In the genomic region with DNA sequence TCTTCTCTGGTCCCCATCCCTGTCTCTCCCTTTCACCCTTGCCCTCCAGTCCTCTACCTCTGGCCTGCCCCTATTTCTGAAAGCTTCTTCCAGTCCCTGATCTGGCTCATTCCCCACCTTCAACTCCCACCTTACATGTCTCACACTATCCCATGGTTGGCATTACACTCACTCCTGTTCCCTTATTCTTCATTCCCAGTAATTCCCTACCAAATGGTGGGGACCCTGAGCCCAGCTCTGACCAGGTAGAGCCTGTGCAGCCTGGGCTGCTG, we compare ENCODE assay signal across 8 cellular contexts. TPM values are rescaled to one million over a fixed set of nuclear protein-coding genes. Genes with fewer than 3 reads are reported as not detected.
DNase-seq lines count a peak whose midpoint lies in the region; ATAC-seq and TF ChIP-seq lines count a peak whose summit lies in the region.

No MANE protein-coding gene starts in this region.

- peak overlapping the region in 1 of 2 experiments; percentile 6 for H3K23ac ChIP-seq in mesenchymal stem cell (ENCODE audit: low read length in 2 of 2)

- H2BK12ac ChIP-seq in mesenchymal stem cell (ENCODE audit: low read length in 2 of 2): peak overlapping the region in 1 of 2 experiments; percentile 12

- H3K27ac Mint-ChIP-seq in activated naive CD8-positive, alpha-beta T cell treated with anti-CD3 and anti-CD28 coated beads, Interleukin-2, amount 50 U/mL, for 24 hours: peak overlapping the region; percentile 78

- peaks cover 25% of the 10 kb centered on the region for H3K4me1 Mint-ChIP-seq in activated naive CD8-positive, alpha-beta T cell treated with anti-CD3 and anti-CD28 coated beads, Interleukin-2, amount 50 U/mL, for 24 hours

- H3K9me3 ChIP-seq in right atrium auricular region (no peaks in the 10 kb centered on the region), mesenchymal stem cell (ENCODE audit: control insufficient read depth, low read length) (no peaks in the 10 kb centered on the region), vagina (no peaks in the 10 kb centered on the region)

- no peak overlapping the region for H3K18ac ChIP-seq in mesenchymal stem cell (ENCODE audit: low read depth in 1 of 2, low read length in 2 of 2)

- peaks cover 47% of the 10 kb centered on the region for H3K36me3 ChIP-seq in right atrium auricular region
- peaks cover 27 to 38% of the 10 kb centered on the region in 2 experiments for H3K36me3 ChIP-seq in mesenchymal stem cell (ENCODE audit: control insufficient read depth in 1 of 2, insufficient read depth in 2 of 2, low read depth in 1 of 2, low read length in 2 of 2)
- peaks cover 4 to 12% of the 10 kb centered on the region in 2 donors for H3K36me3 ChIP-seq in vagina

- DNase-seq in right atrium auricular region (ENCODE audit: low spot score) (no peak), Right ventricle myocardium inferior (ENCODE audit: missing footprints) (no peak), mesenchymal stem cell (no peak), vagina (ENCODE audit: extremely low spot score in 2 of 2) (no peak), NCI-H2171 (lab: John Stamatoyannopoulos, UW) (no peak), Kasumi-1 (lab: John Stamatoyannopoulos, UW) (no peak), NCI-H128 (lab: John Stamatoyannopoulos, UW; ENCODE audit: unreplicated experiment) (no peak)
- no peak for DNase-seq in activated naive CD8-positive, alpha-beta T cell treated with anti-CD3 and anti-CD28 coated beads, Interleukin-2, amount 50 U/mL, for 24 hours

- H2BK120ac ChIP-seq in mesenchymal stem cell (ENCODE audit: low read depth, low read length): no peak overlapping the region

- H2AFZ ChIP-seq in mesenchymal stem cell (ENCODE audit: low read depth, low read length): no peak overlapping the region

- H3K27ac ChIP-seq in right atrium auricular region (peak overlapping the region; percentile 100), mesenchymal stem cell (ENCODE audit: low read length, poor library complexity, severe bottlenecking) (no peak overlapping the region), vagina (peak overlapping the region; percentile 89)

- peak overlapping the region; percentile 83 for H3K9ac ChIP-seq in mesenchymal stem cell (ENCODE audit: low read length)

- no peak overlapping the region for H4K8ac ChIP-seq in mesenchymal stem cell (ENCODE audit: low read length)

- no peak overlapping the region for H4K91ac ChIP-seq in mesenchymal stem cell (ENCODE audit: low read length)

- peaks cover 10% of the 10 kb centered on the region for H3K36me3 Mint-ChIP-seq in activated naive CD8-positive, alpha-beta T cell treated with anti-CD3 and anti-CD28 coated beads, Interleukin-2, amount 50 U/mL, for 24 hours (ENCODE audit: low read depth)

- intact Hi-C loops in Right ventricle myocardium inferior (cut with DNase I): no loop called here
- intact Hi-C loops in vagina (cut with DNase I): no loop called here

- H3K4me2 ChIP-seq in mesenchymal stem cell (ENCODE audit: low read length, poor library complexity, severe bottlenecking): peak overlapping the region; percentile 92

- peak overlapping the region; percentile 88 for H3K4me3 Mint-ChIP-seq in activated naive CD8-positive, alpha-beta T cell treated with anti-CD3 and anti-CD28 coated beads, Interleukin-2, amount 50 U/mL, for 24 hours

- ATAC-seq in Right ventricle myocardium inferior: no peak
- ATAC-seq in activated naive CD8-positive, alpha-beta T cell treated with anti-CD3 and anti-CD28 coated beads, Interleukin-2, amount 50 U/mL, for 24 hours: no peak

- no peak overlapping the region for H2BK5ac ChIP-seq in mesenchymal stem cell (ENCODE audit: low read depth, low read length, poor library complexity, severe bottlenecking)

- peaks cover 14% of the 10 kb centered on the region for H3K79me1 ChIP-seq in mesenchymal stem cell (replicated peaks; ENCODE audit: low read length, poor library complexity, severe bottlenecking)

- H3K4me3 ChIP-seq in right atrium auricular region (no peak overlapping the region), mesenchymal stem cell (ENCODE audit: insufficient read depth in 1 of 2, low read depth in 1 of 2, low read length in 2 of 2) (peak overlapping the region in 1 of 2 experiments; percentile 81), vagina (peak overlapping the region; percentile 63 to 73)

- peak overlapping the region in 1 of 2 experiments; percentile 46 for H3K4ac ChIP-seq in mesenchymal stem cell (ENCODE audit: low read depth in 1 of 2, low read length in 2 of 2)

- no peaks in the 10 kb centered on the region for H3K9me3 Mint-ChIP-seq in activated naive CD8-positive, alpha-beta T cell treated with anti-CD3 and anti-CD28 coated beads, Interleukin-2, amount 50 U/mL, for 24 hours

- H3K14ac ChIP-seq in mesenchymal stem cell (ENCODE audit: low read length in 2 of 2): no peak overlapping the region

- TF ChIP-seq POLR2A in vagina (IDR thresholded peaks at IDR 0.05): no peak

- H2AK5ac ChIP-seq in mesenchymal stem cell (ENCODE audit: low read length, severe bottlenecking): no peak overlapping the region

- no peaks in the 10 kb centered on the region for H3K27me3 ChIP-seq in right atrium auricular region
- H3K27me3 ChIP-seq in mesenchymal stem cell (ENCODE audit: control insufficient read depth in 1 of 2, insufficient read depth in 1 of 2, low read length in 2 of 2): no peaks in the 10 kb centered on the region
- H3K27me3 ChIP-seq in vagina: no peaks in the 10 kb centered on the region

- TF ChIP-seq CTCF in right atrium auricular region (IDR thresholded peaks at IDR 0.05) (no peak), vagina (IDR thresholded peaks at IDR 0.05) (no peak)

- H3K27me3 Mint-ChIP-seq in activated naive CD8-positive, alpha-beta T cell treated with anti-CD3 and anti-CD28 coated beads, Interleukin-2, amount 50 U/mL, for 24 hours: no peaks in the 10 kb centered on the region

- peaks cover 0 to 68% of the 10 kb centered on the region in 2 donors for H3K4me1 ChIP-seq in right atrium auricular region
- peaks cover 30% of the 10 kb centered on the region for H3K4me1 ChIP-seq in mesenchymal stem cell (ENCODE audit: control insufficient read depth, insufficient read depth, low read depth, low read length)
- peaks cover 15% of the 10 kb centered on the region for H3K4me1 ChIP-seq in vagina

- H2BK15ac ChIP-seq in mesenchymal stem cell (ENCODE audit: low read depth, poor library complexity, severe bottlenecking): no peak overlapping the region

RNA-seq across cellular contexts. Expression of a gene that starts 6.4 kb away (rescaled TPM):
- total RNA-seq in right atrium auricular region (10 to 100 TPM; 59.5 to 66.0 TPM), Right ventricle myocardium inferior (113 TPM), vagina (14.5 TPM)
- polyA plus RNA-seq in mesenchymal stem cell (2013, experiment 1 of 2): 44.3 TPM
- polyA plus RNA-seq in mesenchymal stem cell (2013, experiment 2 of 2): 41.7 TPM

RNA-seq across cellular contexts. Expression of a gene that starts 33.6 kb away (rescaled TPM):
- total RNA-seq in right atrium auricular region: 10 to 100 TPM; 16.6 to 17.7 TPM
- total RNA-seq in Right ventricle myocardium inferior: 12.9 TPM
- 22.2 TPM for polyA plus RNA-seq in mesenchymal stem cell (2013, experiment 1 of 2)
- 23.9 TPM for polyA plus RNA-seq in mesenchymal stem cell (2013, experiment 2 of 2)
- 12.3 TPM for total RNA-seq in vagina

Comparison
In these comparisons a context has a peak if more than half of its experiments do, and no peak if none do; other contexts are left out.
1. H3K4me3 ChIP-seq: peak in vagina (2 of 2); none in right atrium auricular region (0 of 2).